ENCODE assay signal across 10 cellular contexts in genomic region chr13:26037302-26037701, GRCh38. TPM values are rescaled to one million over a fixed set of nuclear protein-coding genes. Genes with fewer than 3 reads are reported as not detected.
A peak's percentile ranks its signal among the peaks of the same experiment; 100 is the strongest.
DNase-seq lines count a peak whose midpoint lies in the region; ATAC-seq and TF ChIP-seq lines count a peak whose summit lies in the region.
"Had no signal": no experiment of that assay in that cellular context is flagged by ENCODE, and none has a peak within 500 bp of the region (broad histone marks: within the 10 kb centered on the region; RNA-seq: fewer than 3 reads in every experiment).

No MANE protein-coding gene starts in this region.

- no peaks in the 10 kb centered on the region for H4K20me1 ChIP-seq in osteoblast (ENCODE audit: insufficient read depth, low read length)
- H4K20me1 ChIP-seq: BLaER1 treated with 17β-estradiol and CSF1 and Interleukin-3, amounts not matched to agents 10 nM and 100 nM had no signal

- no peaks in the 10 kb centered on the region for H3K9me3 ChIP-seq in osteoblast (ENCODE audit: low read depth, low read length)

- no peaks in the 10 kb centered on the region for H3K27me3 ChIP-seq in osteoblast (ENCODE audit: insufficient read depth, low read length)
- H3K27me3 ChIP-seq: BLaER1 treated with 17β-estradiol and CSF1 and Interleukin-3, amounts not matched to agents 10 nM and 100 nM had no signal

- no peaks in the 10 kb centered on the region for H3K4me1 ChIP-seq in osteoblast (ENCODE audit: insufficient read depth, low read length)
- H3K4me1 ChIP-seq: BLaER1 treated with 17β-estradiol and CSF1 and Interleukin-3, amounts not matched to agents 10 nM and 100 nM had no signal

- no peak overlapping the region for H3K27ac ChIP-seq in osteoblast (ENCODE audit: low read depth, low read length)
- H3K27ac ChIP-seq: BLaER1 treated with 17β-estradiol and CSF1 and Interleukin-3, amounts not matched to agents 10 nM and 100 nM had no signal

- no peak overlapping the region for H2AFZ ChIP-seq in osteoblast (ENCODE audit: low read length)

- peaks cover 26% of the 10 kb centered on the region for H3K27me3 Mint-ChIP-seq in activated T-helper 2 cell treated with anti-CD3 and anti-CD28 coated beads, Interferon-gamma antibody, Interleukin-2, Interleukin-4, amounts not matched to agents 10 μg/mL and 5 μg/mL and 100 μg/mL, durations not matched to agents 14 hours and 24 hours and 36 hours (ENCODE audit: low read depth)

- H3K4me3 Mint-ChIP-seq in activated T-helper 2 cell treated with anti-CD3 and anti-CD28 coated beads, Interferon-gamma antibody, Interleukin-2, Interleukin-4, amounts not matched to agents 10 μg/mL and 5 μg/mL and 100 μg/mL, durations not matched to agents 14 hours and 24 hours and 36 hours (ENCODE audit: low read depth) = no peak overlapping the region

- intact Hi-C loops in activated T-helper 2 cell treated with anti-CD3 and anti-CD28 coated beads, Interferon-gamma antibody, Interleukin-2, Interleukin-4, amounts not matched to agents 10 μg/mL and 5 μg/mL and 100 μg/mL, durations not matched to agents 14 hours and 24 hours and 36 hours (cut with micrococcal nuclease) = no loop called here

- H3K27ac Mint-ChIP-seq in activated T-helper 2 cell treated with anti-CD3 and anti-CD28 coated beads, Interferon-gamma antibody, Interleukin-2, Interleukin-4, amounts not matched to agents 10 μg/mL and 5 μg/mL and 100 μg/mL, durations not matched to agents 14 hours and 24 hours and 36 hours = no peak overlapping the region

- no peaks in the 10 kb centered on the region for H3K36me3 ChIP-seq in osteoblast (ENCODE audit: insufficient read depth, low read length)
- H3K36me3 ChIP-seq: BLaER1 treated with 17β-estradiol and CSF1 and Interleukin-3, amounts not matched to agents 10 nM and 100 nM had no signal

- H3K4me3 ChIP-seq in osteoblast (ENCODE audit: insufficient read depth, low read length) = no peak overlapping the region
- H3K4me3 ChIP-seq: BLaER1 treated with 17β-estradiol and CSF1 and Interleukin-3, amounts not matched to agents 10 nM and 100 nM had no signal

- no peaks in the 10 kb centered on the region for H3K79me2 ChIP-seq in osteoblast (ENCODE audit: insufficient read depth, low read length)

- DNase-seq in NCI-H524 (lab: John Stamatoyannopoulos, UW) = peak; percentile 15 to 62
- DNase-seq in NCI-H524 treated with DMSO at 0.1 percent for 48 hours (lab: John Stamatoyannopoulos, UW) = no peak
- peak; percentile 40 to 69 for DNase-seq in NCI-H1930 (lab: John Stamatoyannopoulos, UW)
- DNase-seq in effector CD4-positive, alpha-beta T cell = peak; percentile 8
- no peak for DNase-seq in osteoblast (ENCODE audit: insufficient read length, low spot score, missing footprints)
- no peak for DNase-seq in activated T-helper 2 cell treated with anti-CD3 and anti-CD28 coated beads, Interferon-gamma antibody, Interleukin-2, Interleukin-4, amounts not matched to agents 10 μg/mL and 5 μg/mL and 100 μg/mL, durations not matched to agents 14 hours and 24 hours and 36 hours (ENCODE audit: low spot score)
- no peak for DNase-seq in MV-4-11 (lab: John Stamatoyannopoulos, UW)
- no peak for DNase-seq in omental fat pad (ENCODE audit: low spot score)
- DNase-seq: NCI-H345 had no signal

- H3K36me3 Mint-ChIP-seq in activated T-helper 2 cell treated with anti-CD3 and anti-CD28 coated beads, Interferon-gamma antibody, Interleukin-2, Interleukin-4, amounts not matched to agents 10 μg/mL and 5 μg/mL and 100 μg/mL, durations not matched to agents 14 hours and 24 hours and 36 hours (ENCODE audit: low read depth) = no peaks in the 10 kb centered on the region

- H3K4me2 ChIP-seq in osteoblast (ENCODE audit: insufficient read depth, low read length) = no peak overlapping the region
- H3K4me2 ChIP-seq: BLaER1 treated with 17β-estradiol and CSF1 and Interleukin-3, amounts not matched to agents 10 nM and 100 nM had no signal

- no peaks in the 10 kb centered on the region for H3K4me1 Mint-ChIP-seq in activated T-helper 2 cell treated with anti-CD3 and anti-CD28 coated beads, Interferon-gamma antibody, Interleukin-2, Interleukin-4, amounts not matched to agents 10 μg/mL and 5 μg/mL and 100 μg/mL, durations not matched to agents 14 hours and 24 hours and 36 hours (ENCODE audit: low read depth)

- H3K9me3 Mint-ChIP-seq in activated T-helper 2 cell treated with anti-CD3 and anti-CD28 coated beads, Interferon-gamma antibody, Interleukin-2, Interleukin-4, amounts not matched to agents 10 μg/mL and 5 μg/mL and 100 μg/mL, durations not matched to agents 14 hours and 24 hours and 36 hours = no peaks in the 10 kb centered on the region

- TF ChIP-seq CTCF in osteoblast (IDR thresholded peaks at IDR 0.05; ENCODE audit: extremely low read depth, low read depth, low read length) = peak; percentile 42
- no peak for TF ChIP-seq CTCF in omental fat pad (IDR thresholded peaks at IDR 0.05)

- ATAC-seq in omental fat pad (ENCODE audit: low FRiP score) = no peak

RNA-seq across cellular contexts. Expression of gene SHISA2, which starts 14.5 kb away (rescaled TPM):
- total RNA-seq in osteoblast (2.7 and 4.3 TPM in 2 replicates), omental fat pad (1 to 10 TPM in 2 of 4 donors, under 1 TPM in 2; 0.25 to 2.0 (median 1.1) TPM)
- 0.07 and 0.14 TPM in 2 replicates for total RNA-seq in activated T-helper 2 cell treated with anti-CD3 and anti-CD28 coated beads, Interferon-gamma antibody, Interleukin-2, Interleukin-4, amounts not matched to agents 10 μg/mL and 5 μg/mL and 100 μg/mL, durations not matched to agents 14 hours and 24 hours and 36 hours

Comparison
In these comparisons a context has a peak if more than half of its experiments do, and no peak if none do; other contexts are left out.
1. DNase-seq: peak in NCI-H524 (2 of 2), NCI-H1930 (2 of 2) and effector CD4-positive, alpha-beta T cell (single experiment); none in NCI-H524 treated with DMSO at 0.1 percent for 48 hours (single experiment), osteoblast (single experiment), activated T-helper 2 cell treated with anti-CD3 and anti-CD28 coated beads, Interferon-gamma antibody, Interleukin-2, Interleukin-4, amounts not matched to agents 10 μg/mL and 5 μg/mL and 100 μg/mL, durations not matched to agents 14 hours and 24 hours and 36 hours (single experiment), MV-4-11 (single experiment) and omental fat pad (single experiment).